ENCODE assay signal across 8 cellular contexts in the genomic region with DNA sequence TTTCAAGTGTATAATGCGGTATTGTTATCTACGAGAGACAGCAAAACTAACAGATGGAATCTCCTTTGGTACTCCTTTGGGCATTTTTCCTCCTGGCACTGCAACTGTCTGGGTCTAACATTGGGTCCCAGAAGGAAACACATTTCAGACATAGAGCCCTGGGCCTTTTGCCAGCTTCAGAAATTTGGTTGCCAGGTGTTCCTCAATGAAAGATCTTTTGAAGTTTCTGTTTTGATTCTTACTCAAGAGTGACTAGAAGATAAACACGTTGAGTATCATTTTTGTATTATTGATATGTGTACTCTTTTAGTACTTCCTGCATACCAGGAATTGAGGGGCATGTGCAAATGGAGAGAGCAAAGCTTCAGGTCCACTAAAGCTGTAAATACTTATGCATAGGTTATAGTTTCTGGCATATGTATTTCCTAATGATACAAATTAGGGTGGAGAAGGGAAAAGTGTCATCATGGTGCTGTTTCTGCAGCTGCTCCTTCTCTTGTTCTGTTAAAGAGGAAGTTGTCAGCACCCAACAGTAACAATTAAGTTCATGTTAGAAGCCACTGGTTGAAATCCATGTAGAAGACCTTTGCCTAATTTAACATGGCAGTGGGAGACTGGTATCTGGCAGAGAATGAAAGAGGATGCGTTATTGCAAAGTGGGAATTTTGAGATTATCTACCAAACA. TPM values are rescaled to one million over a fixed set of nuclear protein-coding genes. Genes with fewer than 3 reads are reported as not detected.
DNase-seq lines count a peak whose midpoint lies in the region; ATAC-seq and TF ChIP-seq lines count a peak whose summit lies in the region.

No MANE protein-coding gene starts in this region.

- no peaks in the 10 kb centered on the region for H3K9me2 ChIP-seq in PC-3 (replicated peaks; ENCODE audit: low read length)

- no peaks in the 10 kb centered on the region for H3K79me2 ChIP-seq in PC-3 (ENCODE audit: low read length)

- POLR2A ChIA-PET in PC-3 (lab: Charles Lee; ENCODE audit: unreplicated experiment), result no interaction called here

- TF ChIP-seq CTCF in PC-3 (conservative IDR thresholded peaks at IDR 0.05; ENCODE audit: low read depth, low read length) (no peak), foreskin fibroblast (IDR thresholded peaks at IDR 0.05; ENCODE audit: low read depth, low read length) (no peak), adrenal gland (IDR thresholded peaks at IDR 0.05) (no peak)

- peak; percentile 55 for DNase-seq in DMS153 treated with DMSO at 0.1 percent for 48 hours (lab: John Stamatoyannopoulos, UW; ENCODE audit: unreplicated experiment)
- peak; percentile 45 for DNase-seq in PC-3
- DNase-seq in NCI-H446 treated with DMSO at 0.1 percent for 48 hours (lab: John Stamatoyannopoulos, UW), result no peak
- DNase-seq in GM03348 (ENCODE audit: low spot score), result no peak
- DNase-seq in foreskin fibroblast, result no peak
- DNase-seq in adrenal gland, result no peak

- no peaks in the 10 kb centered on the region for H3K27me3 ChIP-seq in PC-3 (ENCODE audit: low read length)
- no peaks in the 10 kb centered on the region for H3K27me3 ChIP-seq in adrenal gland

- no peaks in the 10 kb centered on the region for H3K9me3 ChIP-seq in PC-3 (ENCODE audit: low read length)
- H3K9me3 ChIP-seq in adrenal gland (replicated peaks in 1 of 3), result no peaks in the 10 kb centered on the region

- no peak overlapping the region for H2AFZ ChIP-seq in PC-3 (ENCODE audit: low read length)

- H3K4me3 ChIP-seq in PC-3 (ENCODE audit: low read length) (no peak overlapping the region), foreskin fibroblast (ENCODE audit: low read depth in 1 of 2, low read length in 2 of 2) (no peak overlapping the region), adrenal gland (no peak overlapping the region)

- H3K4me1 ChIP-seq in PC-3 (ENCODE audit: insufficient read depth, low read length) (peaks cover 11% of the 10 kb centered on the region; the same call in 1 of the 2 replicates), adrenal gland (replicated peaks in 1 of 2) (no peaks in the 10 kb centered on the region)

- no peak overlapping the region for H3K4me2 ChIP-seq in PC-3 (ENCODE audit: low read length)

- H3F3A ChIP-seq in PC-3 (ENCODE audit: low read length, unreplicated experiment), result no peaks in the 10 kb centered on the region

- no peaks in the 10 kb centered on the region for H4K20me1 ChIP-seq in PC-3 (ENCODE audit: low read length)

- ATAC-seq in GM19438 (IDR thresholded peaks at IDR 0.05; ENCODE audit: low read depth, unreplicated experiment) (peak; percentile 90), HG03342 (IDR thresholded peaks at IDR 0.05; ENCODE audit: unreplicated experiment) (peak; percentile 87), PC-3 (no peak)

- H3K9ac ChIP-seq in PC-3 (ENCODE audit: low read length), result no peak overlapping the region

- TF ChIP-seq POLR2A in adrenal gland (IDR thresholded peaks at IDR 0.05), result no peak

- H3K27ac ChIP-seq in PC-3 (ENCODE audit: low read length), result no peak overlapping the region
- H3K27ac ChIP-seq in adrenal gland, result no peak overlapping the region

- H3K36me3 ChIP-seq in PC-3 (ENCODE audit: low read depth, low read length) (no peaks in the 10 kb centered on the region; the same call in 1 of the 2 replicates), adrenal gland (replicated peaks in 1 of 2) (no peaks in the 10 kb centered on the region)

- WGBS in adrenal gland, 4 donors, result 79 to 86% (median 82%) methylated on average over 4 of the region's 4 CpGs

- intact Hi-C loops in PC-3 (cut with micrococcal nuclease), result loop anchor here (5.0 kb wide), 1 partner anchor 33 kb away; no protein-coding TSS in a partner anchor
- intact Hi-C loops in adrenal gland (cut with DNase I), result no loop called here

- BruUV-seq in PC-3 (replicated peaks; lab: Mats Ljungman, UMichigan), result no TSS peak

- CTCF ChIA-PET in PC-3 (lab: Charles Lee), result no interaction called here

RNA-seq across cellular contexts. Expression of a gene that starts 53.5 kb away (rescaled TPM):
- 24.8 and 28.0 TPM in 2 replicates for total RNA-seq in PC-3 (2014; rRNA removed)
- total RNA-seq in adrenal gland, result 10 to 100 TPM; 12.5 to 50.3 (median 23.0) TPM
- 10 to 100 TPM; 25.6 to 53.9 (median 28.0) TPM for polyA plus RNA-seq in adrenal gland

RNA-seq across cellular contexts. Expression of a gene that starts 53.7 kb away (rescaled TPM):
- total RNA-seq in PC-3 (2014; rRNA removed), result 12.8 and 15.8 TPM in 2 replicates
- total RNA-seq in adrenal gland, result 10 to 100 TPM in 4 of 8 donors, 1 to 10 TPM in 4; 4.8 to 16.8 (median 11.5) TPM
- 10 to 100 TPM in 1 of 3 donors, 1 to 10 TPM in 2; 3.8 to 14.6 (median 4.7) TPM for polyA plus RNA-seq in adrenal gland

Comparison
In these comparisons a context has a peak if more than half of its experiments do, and no peak if none do; other contexts are left out.
1. DNase-seq: peak in DMS153 treated with DMSO at 0.1 percent for 48 hours (single experiment) and PC-3 (single experiment); none in NCI-H446 treated with DMSO at 0.1 percent for 48 hours (single experiment), GM03348 (single experiment), foreskin fibroblast (0 of 2) and adrenal gland (0 of 7).